Comparison of ENCODE assay signal across 9 cellular contexts in genomic region chr10:11602919-11603523, GRCh38. TPM values are rescaled to one million over a fixed set of nuclear protein-coding genes. Genes with fewer than 3 reads are reported as not detected.
DNase-seq lines count a peak whose midpoint lies in the region; ATAC-seq, FAIRE-seq and TF ChIP-seq lines count a peak whose summit lies in the region.
"Had no signal": no experiment of that assay in that cellular context is flagged by ENCODE, and none has a peak within 500 bp of the region (broad histone marks: within the 10 kb centered on the region; RNA-seq: fewer than 3 reads in every experiment).

No MANE protein-coding gene starts in this region.

- peaks cover 4 to 12% of the 10 kb centered on the region in 2 donors for H3K27me3 Mint-ChIP-seq in CD8-positive, alpha-beta memory T cell
- no peaks in the 10 kb centered on the region for H3K27me3 Mint-ChIP-seq in endodermal cell (ENCODE audit: insufficient read depth)
- H3K27me3 Mint-ChIP-seq: dendritic cell treated with granulocyte-macrophage colony-stimulating factor and Interleukin-4, amounts not matched to agents 40 ng/mL and 50 ng/mL, for 4 days had no signal

- H3K4me3 ChIP-seq in CD8-positive, alpha-beta memory T cell (ENCODE audit: low read length), result no peak overlapping the region
- H3K4me3 ChIP-seq in endodermal cell (ENCODE audit: low read length) (peak overlapping the region; percentile 48), esophagus muscularis mucosa (no peak overlapping the region), stomach (no peak overlapping the region), psoas muscle (no peak overlapping the region)

- H3K9ac ChIP-seq in endodermal cell (ENCODE audit: extremely low read depth, low read length, poor library complexity, severe bottlenecking), result no peak overlapping the region

- H3K27ac Mint-ChIP-seq in CD8-positive, alpha-beta memory T cell, result peak overlapping the region in 1 of 8 donors; percentile 37
- peak overlapping the region; percentile 5 for H3K27ac Mint-ChIP-seq in endodermal cell
- H3K27ac Mint-ChIP-seq: dendritic cell treated with granulocyte-macrophage colony-stimulating factor and Interleukin-4, amounts not matched to agents 40 ng/mL and 50 ng/mL, for 4 days had no signal

- H3K4me3 Mint-ChIP-seq in CD8-positive, alpha-beta memory T cell, result peak overlapping the region in 4 of 7 donors; percentile 6 to 26 (median 10)
- H3K4me3 Mint-ChIP-seq in endodermal cell, result peak overlapping the region; percentile 17
- H3K4me3 Mint-ChIP-seq: dendritic cell treated with granulocyte-macrophage colony-stimulating factor and Interleukin-4, amounts not matched to agents 40 ng/mL and 50 ng/mL, for 4 days had no signal

- FAIRE-seq in frontal cortex (lab: Jason Lieb, UNC), result no peak

- CTCF ChIA-PET in CD8-positive, alpha-beta memory T cell (lab: Charles Lee), result no interaction called here

- WGBS in endodermal cell (ENCODE audit: insufficient coverage in 1 of 2, insufficient read length in 1 of 2), 2 experiments, result 37 to 60% methylated on average over 3 to 7 of the region's 7 CpGs
- 82% methylated on average over 7 of the region's 7 CpGs for WGBS in esophagus muscularis mucosa
- 24 to 54% (median 33%) methylated on average over 7 of the region's 7 CpGs for WGBS in stomach, 5 donors
- WGBS in psoas muscle, 3 donors, result 75 to 79% (median 77%) methylated on average over 7 of the region's 7 CpGs

- peak overlapping the region; percentile 20 for H3K27ac ChIP-seq in CD8-positive, alpha-beta memory T cell (ENCODE audit: low read depth, low read length)
- no peak overlapping the region for H3K27ac ChIP-seq in endodermal cell (ENCODE audit: low read depth, low read length)
- no peak overlapping the region for H3K27ac ChIP-seq in esophagus muscularis mucosa (replicated peaks in 1 of 4)
- H3K27ac ChIP-seq in stomach, result peak overlapping the region in 1 of 5 donors; percentile 25
- no peak overlapping the region for H3K27ac ChIP-seq in psoas muscle

- H3K9me3 Mint-ChIP-seq in CD8-positive, alpha-beta memory T cell, result no peaks in the 10 kb centered on the region
- no peaks in the 10 kb centered on the region for H3K9me3 Mint-ChIP-seq in endodermal cell
- H3K9me3 Mint-ChIP-seq: dendritic cell treated with granulocyte-macrophage colony-stimulating factor and Interleukin-4, amounts not matched to agents 40 ng/mL and 50 ng/mL, for 4 days had no signal

- intact Hi-C loops in esophagus muscularis mucosa (cut with DNase I) (no loop called here), stomach (cut with DNase I; ENCODE audit: low total_unique reads) (no loop called here), psoas muscle (cut with DNase I) (no loop called here)

- peaks cover 10% of the 10 kb centered on the region for H3K4me1 ChIP-seq in CD8-positive, alpha-beta memory T cell (ENCODE audit: insufficient read depth, low read length)
- H3K4me1 ChIP-seq in endodermal cell (ENCODE audit: control insufficient read depth, insufficient read depth, low read length) (peaks cover 4% of the 10 kb centered on the region), esophagus muscularis mucosa (peaks cover 0 to 8% (median 4%) of the 10 kb centered on the region in 4 donors), stomach (peaks cover 0 to 31% (median 23%) of the 10 kb centered on the region in 4 donors), psoas muscle (no peaks in the 10 kb centered on the region)

- POLR2A ChIA-PET in CD8-positive, alpha-beta memory T cell (lab: Charles Lee), result interaction anchor here (0.5 kb wide), 1 partner anchor 9 kb away, joined by 4 read pairs; no protein-coding TSS in a partner anchor

- H3K36me3 Mint-ChIP-seq in CD8-positive, alpha-beta memory T cell, result no peaks in the 10 kb centered on the region
- peaks cover 5% of the 10 kb centered on the region for H3K36me3 Mint-ChIP-seq in endodermal cell (ENCODE audit: low read depth)

- no peaks in the 10 kb centered on the region for H3K9me3 ChIP-seq in CD8-positive, alpha-beta memory T cell (ENCODE audit: low read length)
- peaks cover 16% of the 10 kb centered on the region for H3K9me3 ChIP-seq in endodermal cell (ENCODE audit: control insufficient read depth, low read length)
- H3K9me3 ChIP-seq in esophagus muscularis mucosa, result no peaks in the 10 kb centered on the region
- H3K9me3 ChIP-seq in stomach, result no peaks in the 10 kb centered on the region
- H3K9me3 ChIP-seq in psoas muscle, result no peaks in the 10 kb centered on the region

- ATAC-seq in GM19455 (IDR thresholded peaks at IDR 0.05; ENCODE audit: unreplicated experiment) (peak; percentile 40), psoas muscle (no peak)

- TF ChIP-seq EP300 in esophagus muscularis mucosa (IDR thresholded peaks at IDR 0.05) (no peak), stomach (IDR thresholded peaks at IDR 0.05) (no peak)

- TF ChIP-seq POLR2A in esophagus muscularis mucosa (IDR thresholded peaks at IDR 0.05; ENCODE audit: low read depth) (no peak), stomach (IDR thresholded peaks at IDR 0.05) (no peak)

- peaks cover 6 to 36% (median 33%) of the 10 kb centered on the region in 3 donors for H3K4me1 Mint-ChIP-seq in CD8-positive, alpha-beta memory T cell
- H3K4me1 Mint-ChIP-seq in endodermal cell, result peaks cover 30% of the 10 kb centered on the region

- TF ChIP-seq CTCF in endodermal cell (conservative IDR thresholded peaks at IDR 0.05), result no peak
- no peak for TF ChIP-seq CTCF in esophagus muscularis mucosa (IDR thresholded peaks at IDR 0.05)
- TF ChIP-seq CTCF in stomach (IDR thresholded peaks at IDR 0.05), result no peak
- no peak for TF ChIP-seq CTCF in psoas muscle (IDR thresholded peaks at IDR 0.05)

- DNase-seq in CD8-positive, alpha-beta memory T cell, result no peak
- peak; percentile 26 for DNase-seq in NAMALWA (ENCODE audit: low spot score)
- no peak for DNase-seq in endodermal cell
- no peak for DNase-seq in frontal cortex (ENCODE audit: low spot score in 2 of 2)
- DNase-seq in esophagus muscularis mucosa (ENCODE audit: extremely low spot score), result no peak
- no peak for DNase-seq in stomach
- DNase-seq in psoas muscle, result no peak

- no peaks in the 10 kb centered on the region for H3K36me3 ChIP-seq in CD8-positive, alpha-beta memory T cell (ENCODE audit: insufficient read depth, low read length)
- H3K36me3 ChIP-seq in endodermal cell (ENCODE audit: control insufficient read depth, insufficient read depth, low read length) (no peaks in the 10 kb centered on the region), esophagus muscularis mucosa (no peaks in the 10 kb centered on the region), stomach (no peaks in the 10 kb centered on the region), psoas muscle (ENCODE audit: insufficient read depth in 1 of 2, low read depth in 1 of 2) (no peaks in the 10 kb centered on the region)

- no peaks in the 10 kb centered on the region for H3K27me3 ChIP-seq in CD8-positive, alpha-beta memory T cell (ENCODE audit: insufficient read depth, low read length, poor library complexity, severe bottlenecking)
- H3K27me3 ChIP-seq in endodermal cell (ENCODE audit: control insufficient read depth, insufficient read depth, low read length, poor library complexity, severe bottlenecking), result no peaks in the 10 kb centered on the region
- no peaks in the 10 kb centered on the region for H3K27me3 ChIP-seq in esophagus muscularis mucosa
- H3K27me3 ChIP-seq in stomach, result no peaks in the 10 kb centered on the region
- no peaks in the 10 kb centered on the region for H3K27me3 ChIP-seq in psoas muscle (ENCODE audit: insufficient read depth in 3 of 3, low read length in 2 of 3)

RNA-seq across cellular contexts. Expression of gene USP6NL, which starts 8.4 kb away (rescaled TPM):
- 1 to 10 TPM; 1.9 to 3.2 TPM for total RNA-seq in CD8-positive, alpha-beta memory T cell
- polyA plus RNA-seq in CD8-positive, alpha-beta memory T cell, result 1.3 TPM
- 10 to 100 TPM; 20.6 to 22.9 TPM for total RNA-seq in endodermal cell
- 34.3 TPM for polyA plus RNA-seq in endodermal cell (2013, experiment 1 of 2)
- 32.4 TPM for polyA plus RNA-seq in endodermal cell (2013, experiment 2 of 2)
- total RNA-seq in frontal cortex, result 35.1 TPM
- 10 to 100 TPM; 10.4 to 14.9 (median 13.2) TPM for total RNA-seq in esophagus muscularis mucosa
- total RNA-seq in stomach, result 10 to 100 TPM in 3 of 5 donors, 1 to 10 TPM in 2; 6.2 to 31.5 (median 20.9) TPM
- 1 to 10 TPM; 4.7 to 6.0 (median 5.5) TPM for polyA plus RNA-seq in stomach
- 1 to 10 TPM; 2.8 to 5.4 (median 3.6) TPM for total RNA-seq in psoas muscle
- 1 to 10 TPM; 1.8 to 4.5 (median 2.4) TPM for polyA plus RNA-seq in psoas muscle
